ENCODE assay signal across 1 cellular context in the genomic region with DNA sequence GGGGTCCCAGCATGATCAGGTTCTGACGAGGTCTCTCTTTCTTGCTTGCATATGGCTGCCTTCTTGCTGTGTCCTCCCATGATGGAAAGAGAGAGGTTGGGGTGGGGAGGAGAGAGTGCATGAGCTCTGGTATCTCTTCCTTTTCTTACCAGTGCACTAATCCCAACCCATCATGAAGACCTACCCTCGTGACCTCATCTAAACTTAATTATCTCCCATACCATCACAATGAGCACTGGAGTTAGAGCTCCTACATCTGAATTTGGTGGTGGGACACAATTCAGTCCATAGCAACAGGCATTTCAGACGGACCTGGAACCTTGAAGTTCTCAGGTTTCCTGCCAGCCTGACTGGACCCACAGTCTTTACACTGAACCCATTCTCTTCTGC.
TF ChIP-seq lines count a peak whose summit lies in the region.

No MANE protein-coding gene starts in this region.

TF ChIP-seq in HEK293, 187 proteins besides CTCF, POLR2A, EP300 and RAD21 (continued from another document):
- TF ChIP-seq, protein P1, sequence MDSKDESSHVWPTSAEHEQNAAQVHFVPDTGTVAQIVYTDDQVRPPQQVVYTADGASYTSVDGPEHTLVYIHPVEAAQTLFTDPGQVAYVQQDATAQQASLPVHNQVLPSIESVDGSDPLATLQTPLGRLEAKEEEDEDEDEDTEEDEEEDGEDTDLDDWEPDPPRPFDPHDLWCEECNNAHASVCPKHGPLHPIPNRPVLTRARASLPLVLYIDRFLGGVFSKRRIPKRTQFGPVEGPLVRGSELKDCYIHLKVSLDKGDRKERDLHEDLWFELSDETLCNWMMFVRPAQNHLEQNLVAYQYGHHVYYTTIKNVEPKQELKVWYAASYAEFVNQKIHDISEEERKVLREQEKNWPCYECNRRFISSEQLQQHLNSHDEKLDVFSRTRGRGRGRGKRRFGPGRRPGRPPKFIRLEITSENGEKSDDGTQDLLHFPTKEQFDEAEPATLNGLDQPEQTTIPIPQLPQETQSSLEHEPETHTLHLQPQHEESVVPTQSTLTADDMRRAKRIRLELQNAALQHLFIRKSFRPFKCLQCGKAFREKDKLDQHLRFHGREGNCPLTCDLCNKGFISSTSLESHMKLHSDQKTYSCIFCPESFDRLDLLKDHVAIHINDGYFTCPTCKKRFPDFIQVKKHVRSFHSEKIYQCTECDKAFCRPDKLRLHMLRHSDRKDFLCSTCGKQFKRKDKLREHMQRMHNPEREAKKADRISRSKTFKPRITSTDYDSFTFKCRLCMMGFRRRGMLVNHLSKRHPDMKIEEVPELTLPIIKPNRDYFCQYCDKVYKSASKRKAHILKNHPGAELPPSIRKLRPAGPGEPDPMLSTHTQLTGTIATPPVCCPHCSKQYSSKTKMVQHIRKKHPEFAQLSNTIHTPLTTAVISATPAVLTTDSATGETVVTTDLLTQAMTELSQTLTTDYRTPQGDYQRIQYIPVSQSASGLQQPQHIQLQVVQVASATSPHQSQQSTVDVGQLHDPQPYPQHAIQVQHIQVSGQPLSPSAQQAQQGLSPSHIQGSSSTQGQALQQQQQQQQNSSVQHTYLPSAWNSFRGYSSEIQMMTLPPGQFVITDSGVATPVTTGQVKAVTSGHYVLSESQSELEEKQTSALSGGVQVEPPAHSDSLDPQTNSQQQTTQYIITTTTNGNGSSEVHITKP (tag by site-specific recombination; IDR thresholded peaks at IDR 0.05) = 0 out of 2 replicates have a peak, but pooled peaks have one; percentile 21
